ENCODE assay signal across 15 cellular contexts in the genomic region with DNA sequence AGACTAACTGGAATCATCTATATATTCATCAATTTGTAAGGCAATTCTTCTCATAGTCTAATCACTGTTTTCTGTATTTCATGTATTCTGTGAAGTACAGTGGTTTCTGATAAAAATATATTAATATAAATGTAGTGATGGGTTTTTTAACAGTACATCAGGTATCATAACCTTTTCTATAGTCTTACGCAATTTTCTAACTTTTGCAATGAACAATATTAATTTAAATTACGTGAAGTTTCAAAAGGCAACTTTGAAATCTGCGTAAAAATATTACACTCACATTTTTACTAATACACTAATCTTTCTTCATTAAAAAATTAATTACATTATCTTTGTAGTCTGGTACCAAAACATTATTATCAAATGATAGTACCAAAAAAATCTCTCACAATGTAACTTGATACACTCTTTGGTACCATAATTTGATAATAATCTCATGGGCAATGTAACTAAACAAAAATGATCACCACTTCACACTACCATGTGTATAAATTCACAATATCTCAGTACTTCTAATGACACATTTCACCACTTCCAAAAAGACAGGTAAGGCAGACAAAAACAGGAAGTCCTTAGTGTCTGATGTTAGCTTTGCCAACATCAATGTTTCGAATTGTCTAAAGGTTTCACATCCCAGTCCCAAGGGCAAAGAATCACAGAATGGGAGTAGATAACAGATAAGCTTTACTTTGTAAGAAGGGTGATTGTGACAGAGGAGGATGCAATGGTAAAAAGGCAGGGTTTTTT. TPM values are rescaled to one million over a fixed set of nuclear protein-coding genes. Genes with fewer than 3 reads are reported as not detected.
DNase-seq lines count a peak whose midpoint lies in the region; ATAC-seq, FAIRE-seq and TF ChIP-seq lines count a peak whose summit lies in the region.
"Had no signal": no experiment of that assay in that cellular context is flagged by ENCODE, and none has a peak within 500 bp of the region (broad histone marks: within the 10 kb centered on the region; RNA-seq: fewer than 3 reads in every experiment).

No MANE protein-coding gene starts in this region.

- peak; percentile 83 for FAIRE-seq in GM19239 (lab: Jason Lieb, UNC)

- H3K27ac ChIP-seq in CD4-positive, alpha-beta memory T cell (ENCODE audit: low read depth, low read length) = peak overlapping the region; percentile 50
- no peak overlapping the region for H3K27ac ChIP-seq in prostate gland
- H3K27ac ChIP-seq: C4-2B, neural progenitor cell, thyroid gland had no signal

- peak; percentile 65 for ATAC-seq in HG03175 (IDR thresholded peaks at IDR 0.05; ENCODE audit: unreplicated experiment)

- no peaks in the 10 kb centered on the region for H3K36me3 Mint-ChIP-seq in CD4-positive, alpha-beta memory T cell
- H3K36me3 Mint-ChIP-seq in activated naive CD8-positive, alpha-beta T cell = no peaks in the 10 kb centered on the region
- H3K36me3 Mint-ChIP-seq: neural progenitor cell had no signal

- no peak for TF ChIP-seq CTCF in prostate gland (IDR thresholded peaks at IDR 0.05)
- no peak for TF ChIP-seq CTCF in GM10248 (IDR thresholded peaks at IDR 0.05; ENCODE audit: control extremely low read depth, extremely low read depth, low read depth, missing control alignments)

- H3K4me3 Mint-ChIP-seq in CD4-positive, alpha-beta memory T cell = peak overlapping the region; percentile 76 to 92 (median 86)
- peak overlapping the region; percentile 80 for H3K4me3 Mint-ChIP-seq in activated naive CD8-positive, alpha-beta T cell
- H3K4me3 Mint-ChIP-seq: neural progenitor cell had no signal

- no peaks in the 10 kb centered on the region for H3K9me3 ChIP-seq in CD4-positive, alpha-beta memory T cell (ENCODE audit: control insufficient read depth in 1 of 2, low read length in 2 of 2)
- H3K9me3 ChIP-seq in prostate gland = no peaks in the 10 kb centered on the region
- H3K9me3 ChIP-seq: thyroid gland had no signal

- H3K27me3 Mint-ChIP-seq in CD4-positive, alpha-beta memory T cell = no peaks in the 10 kb centered on the region
- no peaks in the 10 kb centered on the region for H3K27me3 Mint-ChIP-seq in activated naive CD8-positive, alpha-beta T cell

- POLR2A ChIA-PET in CD4-positive, alpha-beta memory T cell (lab: Charles Lee; ENCODE audit: partially characterized antibody) = interaction anchor here (1.1 to 1.9 kb wide), 4 partner anchors 9 to 198 kb away, joined by 3 to 8 read pairs (median 5); a partner anchor contains a TSS
- POLR2A ChIA-PET in GM10248 (lab: Yijun Ruan, JAX) = no interaction called here

- H3K4me1 Mint-ChIP-seq in CD4-positive, alpha-beta memory T cell = peaks cover 8 to 16% (median 12%) of the 10 kb centered on the region in 4 donors
- peaks cover 29% of the 10 kb centered on the region for H3K4me1 Mint-ChIP-seq in activated naive CD8-positive, alpha-beta T cell (ENCODE audit: low read depth)

- intact Hi-C loops in CD4-positive, alpha-beta memory T cell (cut with micrococcal nuclease) = loop anchor here (1.0 to 2.0 kb wide), 2 partner anchors 9 to 31 kb away; a partner anchor contains a TSS
- intact Hi-C loops in prostate gland (cut with DNase I) = no loop called here

- TF ChIP-seq POLR2A in prostate gland (IDR thresholded peaks at IDR 0.05) = no peak

- no peaks in the 10 kb centered on the region for H3K27me3 ChIP-seq in CD4-positive, alpha-beta memory T cell (ENCODE audit: insufficient read depth, low read length)
- no peaks in the 10 kb centered on the region for H3K27me3 ChIP-seq in prostate gland (replicated peaks; ENCODE audit: insufficient read depth)
- H3K27me3 ChIP-seq: neural progenitor cell, thyroid gland had no signal

- 95% methylated on average over 4 of the region's 4 CpGs for WGBS in prostate gland

- peak overlapping the region; percentile 8 to 94 (median 85) for H3K27ac Mint-ChIP-seq in CD4-positive, alpha-beta memory T cell
- H3K27ac Mint-ChIP-seq in activated naive CD8-positive, alpha-beta T cell = peak overlapping the region; percentile 83
- H3K27ac Mint-ChIP-seq: neural progenitor cell had no signal

- peaks cover 16% of the 10 kb centered on the region for H3K4me1 ChIP-seq in CD4-positive, alpha-beta memory T cell (ENCODE audit: insufficient read depth, low read length)
- H3K4me1 ChIP-seq in prostate gland (replicated peaks) = no peaks in the 10 kb centered on the region
- H3K4me1 ChIP-seq: neural progenitor cell, thyroid gland had no signal

- CTCF ChIA-PET in CD4-positive, alpha-beta memory T cell (lab: Charles Lee; ENCODE audit: partially characterized antibody) = interaction anchor here (1.0 kb wide), 2 partner anchors 9 to 31 kb away, joined by 3 to 5 read pairs; a partner anchor contains a TSS
- CTCF ChIA-PET in GM10248 (lab: Yijun Ruan, JAX) = no interaction called here

- no peaks in the 10 kb centered on the region for H3K36me3 ChIP-seq in CD4-positive, alpha-beta memory T cell (ENCODE audit: insufficient read depth, low read length)
- H3K36me3 ChIP-seq in prostate gland = no peaks in the 10 kb centered on the region
- H3K36me3 ChIP-seq: neural progenitor cell, thyroid gland had no signal

- peak in 1 of 5 donors; percentile 13 for DNase-seq in CD4-positive, alpha-beta memory T cell
- DNase-seq in GM19239 (ENCODE audit: insufficient read length, low spot score) = no peak
- no peak for DNase-seq in prostate gland (ENCODE audit: low spot score)
- DNase-seq in NCI-H526 treated with DMSO at 0.1 percent for 48 hours (lab: John Stamatoyannopoulos, UW) = no peak
- DNase-seq in NCI-H226 = no peak
- DNase-seq in GM10248 (ENCODE audit: extremely low spot score) = no peak
- DNase-seq: amygdala; NCI-H1436 treated with DMSO at 0.1 percent for 48 hours; stimulated activated CD4-positive, alpha-beta T cell treated with anti-CD3 and anti-CD28 coated beads, Interleukin-2, amount 100 ng/mL, for 48 hours; thyroid gland had no signal

- peak overlapping the region; percentile 48 to 49 for H3K4me3 ChIP-seq in CD4-positive, alpha-beta memory T cell (ENCODE audit: low read length in 2 of 2)
- no peak overlapping the region for H3K4me3 ChIP-seq in prostate gland
- H3K4me3 ChIP-seq: neural progenitor cell, thyroid gland had no signal

- no peaks in the 10 kb centered on the region for H3K9me3 Mint-ChIP-seq in CD4-positive, alpha-beta memory T cell
- no peaks in the 10 kb centered on the region for H3K9me3 Mint-ChIP-seq in activated naive CD8-positive, alpha-beta T cell (ENCODE audit: low read depth)
- H3K9me3 Mint-ChIP-seq: neural progenitor cell had no signal

RNA-seq across cellular contexts. Expression of a gene that starts 8.7 kb away (rescaled TPM):
- total RNA-seq in CD4-positive, alpha-beta memory T cell = under 1 TPM in 1 of 2 experiments, not detected in 1; 0.15 TPM
- under 1 TPM in 1 of 2 donors, not detected in 1; 0.07 TPM for polyA plus RNA-seq in CD4-positive, alpha-beta memory T cell
- 1 to 10 TPM; 1.5 to 3.8 TPM for total RNA-seq in prostate gland
- total RNA-seq: epithelial cell of proximal tubule had no signal

RNA-seq across cellular contexts. Expression of a gene that starts 8.8 kb away (rescaled TPM):
- total RNA-seq in CD4-positive, alpha-beta memory T cell = 10 to 100 TPM; 22.1 to 23.0 TPM
- polyA plus RNA-seq in CD4-positive, alpha-beta memory T cell = 10 to 100 TPM; 30.8 to 56.5 TPM
- total RNA-seq in prostate gland = 10 to 100 TPM; 23.1 to 39.3 TPM

Comparison
In these comparisons a context has a peak if more than half of its experiments do, and no peak if none do; other contexts are left out.
1. H3K4me3 ChIP-seq: peak in CD4-positive, alpha-beta memory T cell (2 of 2); none in prostate gland (0 of 2).